In the genomic region with DNA sequence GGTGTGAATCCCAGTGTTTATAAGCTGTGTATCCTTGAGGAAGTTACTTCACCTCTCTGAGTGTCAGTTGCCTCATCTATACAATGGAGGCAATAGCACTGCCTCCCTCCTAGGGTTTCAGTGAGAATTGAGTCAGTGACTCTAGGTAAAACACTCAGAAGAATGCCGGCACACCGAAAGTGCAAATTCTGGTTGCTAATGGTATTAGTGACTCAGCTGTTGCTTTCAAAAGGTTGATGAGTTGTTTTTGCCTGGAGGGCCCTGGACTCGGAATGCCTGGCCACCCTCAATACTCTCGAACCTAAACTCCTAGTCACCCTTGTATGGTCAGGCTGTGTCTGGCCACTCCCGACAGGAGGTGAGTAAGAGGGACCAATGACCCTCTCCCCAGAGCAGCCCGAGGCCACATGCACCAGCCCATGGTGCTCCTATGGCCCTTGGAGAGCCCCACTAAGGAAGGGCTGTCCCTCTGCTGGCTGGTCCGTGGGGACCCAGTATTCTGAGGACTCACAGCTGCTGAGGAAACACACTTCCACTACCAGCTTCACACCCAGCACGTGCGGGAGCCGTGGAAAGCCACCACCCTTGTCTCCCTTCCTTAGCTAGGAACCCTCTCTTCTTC, we compare ENCODE assay signal across 9 cellular contexts.
DNase-seq lines count a peak whose midpoint lies in the region; ATAC-seq, FAIRE-seq and TF ChIP-seq lines count a peak whose summit lies in the region.
"Had no signal": no experiment of that assay in that cellular context is flagged by ENCODE, and none has a peak within 500 bp of the region (broad histone marks: within the 10 kb centered on the region; RNA-seq: fewer than 3 reads in every experiment).

No MANE protein-coding gene starts in this region.

- H3K4me1 ChIP-seq in spleen, result peaks cover 0 to 32% (median 22%) of the 10 kb centered on the region in 6 donors

- peak; percentile 98 for FAIRE-seq in bronchial epithelial cell (lab: Jason Lieb, UNC)
- FAIRE-seq: endometrium had no signal

- H3K27me3 ChIP-seq in bronchial epithelial cell (ENCODE audit: control insufficient read depth, insufficient read depth, low read length) (no peaks in the 10 kb centered on the region), spleen (replicated peaks in 1 of 7) (peaks cover 0 to 38% (median 0%) of the 10 kb centered on the region in 7 donors)

- 56 to 86% (median 75%) methylated on average over 9 to 10 of the region's 10 CpGs for WGBS in spleen, 5 donors

- no peak for DNase-seq in activated CD4-positive, CD25-positive, alpha-beta regulatory T cell (lab: John Stamatoyannopoulos, UW)
- DNase-seq in bronchial epithelial cell (ENCODE audit: low read depth) (peak; percentile 100), spleen (peak; percentile 49), NCI-H146 treated with DMSO at 0.1 percent for 48 hours (lab: John Stamatoyannopoulos, UW; ENCODE audit: unreplicated experiment) (no peak), NCI-H345 treated with DMSO at 0.1 percent for 48 hours (lab: John Stamatoyannopoulos, UW; ENCODE audit: unreplicated experiment) (no peak)
- DNase-seq in central memory CD4-positive, alpha-beta T cell, result no peak

- intact Hi-C loops in spleen (cut with DNase I; ENCODE audit: low total_unique reads), result no loop called here

- H3K9me3 ChIP-seq in spleen, result peaks cover 0 to 13% (median 0%) of the 10 kb centered on the region in 8 donors

- ATAC-seq in activated CD4-positive, CD25-positive, alpha-beta regulatory T cell treated with anti-CD3 and anti-CD28 coated beads, Interleukin-2, amount 50 U/mL, for 24 hours, result peak; percentile 65 to 68
- peak; percentile 41 for ATAC-seq in HG03378 (IDR thresholded peaks at IDR 0.05; ENCODE audit: unreplicated experiment)

- H3K36me3 ChIP-seq in bronchial epithelial cell (ENCODE audit: control insufficient read depth, insufficient read depth, low read length) (no peaks in the 10 kb centered on the region), spleen (no peaks in the 10 kb centered on the region)

- no peak for TF ChIP-seq POLR2A in spleen (IDR thresholded peaks at IDR 0.05)

- peak; percentile 21 for TF ChIP-seq CTCF in bronchial epithelial cell (IDR thresholded peaks at IDR 0.05; ENCODE audit: insufficient read depth, low read length, severe bottlenecking)
- no peak for TF ChIP-seq CTCF in spleen (IDR thresholded peaks at IDR 0.05 in 8 of 11, conservative IDR thresholded peaks at IDR 0.05 in 3 of 11)

- H3K4me3 ChIP-seq in bronchial epithelial cell (ENCODE audit: low read depth, low read length) (no peak overlapping the region), spleen (no peak overlapping the region)

- peak overlapping the region in 1 of 8 donors; percentile 10 for H3K27ac ChIP-seq in spleen

Comparison
In these comparisons a context has a peak if more than half of its experiments do, and no peak if none do; other contexts are left out.
1. DNase-seq: peak in bronchial epithelial cell (single experiment) and spleen (single experiment); none in activated CD4-positive, CD25-positive, alpha-beta regulatory T cell (0 of 4), NCI-H146 treated with DMSO at 0.1 percent for 48 hours (single experiment), central memory CD4-positive, alpha-beta T cell (single experiment) and NCI-H345 treated with DMSO at 0.1 percent for 48 hours (single experiment).